11 cellular contexts compared by ENCODE assay signal in genomic region chr1:31581821-31582810, GRCh38. TPM values are rescaled to one million over a fixed set of nuclear protein-coding genes. Genes with fewer than 3 reads are reported as not detected.
DNase-seq lines count a peak whose midpoint lies in the region; TF ChIP-seq lines count a peak whose summit lies in the region.
"Had no signal": no experiment of that assay in that cellular context is flagged by ENCODE, and none has a peak within 500 bp of the region (broad histone marks: within the 10 kb centered on the region; RNA-seq: fewer than 3 reads in every experiment).

No MANE protein-coding gene starts in this region.

- in situ Hi-C loops in KBM-7 (cut with MboI; ENCODE audit: low pct_unique_long_range_greater_than_20kb, low sequenced_read_pairs) = no loop called here

- H3K4me1 Mint-ChIP-seq in MCF 10A (ENCODE audit: insufficient read depth, unreplicated experiment) = peaks cover 27% of the 10 kb centered on the region

- H3K27me3 Mint-ChIP-seq in MCF 10A (ENCODE audit: insufficient read depth, unreplicated experiment) = no peaks in the 10 kb centered on the region

- H3K4me3 Mint-ChIP-seq in MCF 10A (ENCODE audit: unreplicated experiment) = no peak overlapping the region
- H3K4me3 Mint-ChIP-seq: activated T-cell treated with anti-CD3 and anti-CD28 coated beads, Interleukin-2, amount 50 U/mL, for 4 hours had no signal

- no TSS peak for BruUV-seq in MCF 10A (replicated peaks; lab: Mats Ljungman, UMichigan)

- peak overlapping the region; percentile 36 for H3K27ac Mint-ChIP-seq in MCF 10A (ENCODE audit: low read depth, unreplicated experiment)

- peaks cover 11% of the 10 kb centered on the region for H3K36me3 Mint-ChIP-seq in MCF 10A (ENCODE audit: insufficient read depth, unreplicated experiment)

- H3K9me3 Mint-ChIP-seq in MCF 10A (ENCODE audit: unreplicated experiment) = no peaks in the 10 kb centered on the region
- H3K9me3 Mint-ChIP-seq: activated T-cell treated with anti-CD3 and anti-CD28 coated beads, Interleukin-2, amount 50 U/mL, for 4 hours had no signal

- POLR2A ChIA-PET in MCF 10A (lab: Yijun Ruan, JAX) = no interaction called here

- TF ChIP-seq CTCF in MCF 10A (IDR thresholded peaks at IDR 0.05; ENCODE audit: unreplicated experiment) = no peak

- CTCF ChIA-PET in MCF 10A (lab: Yijun Ruan, JAX) = interaction anchor here (0.6 to 2.0 kb wide), 4 partner anchors 9 to 24 kb away, joined by 3 to 10 read pairs (median 4); no protein-coding TSS in a partner anchor

- peak; percentile 43 for DNase-seq in GM03348 (ENCODE audit: low spot score)
- peak; percentile 60 for DNase-seq in MCF 10A (ENCODE audit: unreplicated experiment)
- DNase-seq in islet precursor cell = peak; percentile 64
- DNase-seq in renal cortical epithelial cell (ENCODE audit: low read depth) = peak; percentile 86
- DNase-seq in KBM-7 = no peak
- DNase-seq in cerebellum (ENCODE audit: low spot score) = no peak
- DNase-seq in HUDEP-2 (lab: John Stamatoyannopoulos, UW; ENCODE audit: unreplicated experiment in 76 of 76) = no peak
- DNase-seq in globus pallidus (ENCODE audit: low spot score) = no peak
- DNase-seq: activated T-cell treated with anti-CD3 and anti-CD28 coated beads, Interleukin-2, amount 50 U/mL, for 4 hours; BE2C; stimulated activated naive CD4-positive, alpha-beta T cell had no signal

- intact Hi-C loops in MCF 10A (cut with micrococcal nuclease) = no loop called here

RNA-seq across cellular contexts. Expression of gene TINAGL1, which starts 5.8 kb away (rescaled TPM):
- total RNA-seq in MCF 10A (2022) (2.7 and 2.9 TPM in 2 replicates), renal cortical epithelial cell (168 and 349 TPM in 2 replicates), cerebellum (4.5 TPM)

RNA-seq across cellular contexts. Expression of gene HCRTR1, which starts 35.4 kb away (rescaled TPM):
- total RNA-seq in MCF 10A (2022) (not detected in 2 replicates), renal cortical epithelial cell (not detected in 2 replicates), cerebellum (0.64 TPM)
- total RNA-seq: activated T-cell treated with anti-CD3 and anti-CD28 coated beads, Interleukin-2, amount 50 U/mL, for 4 hours had no signal

Comparison
In these comparisons a context has a peak if more than half of its experiments do, and no peak if none do; other contexts are left out.
1. DNase-seq: peak in GM03348 (single experiment), MCF 10A (single experiment), islet precursor cell (single experiment) and renal cortical epithelial cell (single experiment); none in KBM-7 (single experiment), cerebellum (single experiment), HUDEP-2 (0 of 76) and globus pallidus (single experiment).
2. RNA of gene TINAGL1, which starts 5.8 kb away (total RNA-seq): 168 to 349 TPM in renal cortical epithelial cell; 4.5 TPM in cerebellum (single experiment) and 2.7 to 2.9 TPM in MCF 10A; every median in the first group is over 10 times any median in the second.